Comparison of ENCODE assay signal across 1 cellular context in the genomic region with DNA sequence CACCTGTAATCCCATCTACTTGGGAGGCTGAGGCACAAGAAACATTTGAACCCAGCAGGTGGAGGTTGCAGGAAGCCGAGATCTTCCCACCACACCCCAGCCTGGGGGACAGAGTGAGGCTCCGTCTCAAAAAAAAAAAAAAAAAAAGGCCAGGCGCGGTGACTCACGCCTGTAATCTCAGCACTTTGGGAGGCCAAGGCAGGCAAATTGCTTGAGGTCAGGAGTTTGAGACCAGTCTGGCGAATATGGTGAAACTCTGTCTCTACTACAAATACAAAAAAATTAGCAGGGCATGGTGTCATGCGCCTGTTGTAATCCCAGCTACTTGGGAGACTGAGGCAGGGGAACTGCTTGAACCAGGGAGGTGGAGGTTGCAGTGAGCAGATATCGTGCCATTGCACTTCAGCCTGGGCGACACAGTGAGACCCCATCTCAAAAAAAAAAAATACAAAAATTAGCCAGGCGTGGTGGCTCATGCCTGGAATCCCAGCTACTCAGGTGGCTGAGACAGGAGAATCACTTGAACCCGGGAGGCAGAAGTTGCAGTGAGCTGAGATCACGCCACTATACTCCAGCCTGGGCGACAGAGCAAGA. TPM values are rescaled to one million over a fixed set of nuclear protein-coding genes. Genes with fewer than 3 reads are reported as not detected.
"Had no signal": no experiment of that assay in that cellular context is flagged by ENCODE, and none has a peak within 500 bp of the region (broad histone marks: within the 10 kb centered on the region; RNA-seq: fewer than 3 reads in every experiment).

No MANE protein-coding gene starts in this region.

RNA-seq across cellular contexts. Expression of a gene that starts 6.7 kb away (rescaled TPM):
- polyA plus RNA-seq: naive thymus-derived CD8-positive, alpha-beta T cell had no signal
